ENCODE assay signal across 8 cellular contexts in genomic region chr17:45693792-45694191, GRCh38.
"Had no signal": no experiment of that assay in that cellular context is flagged by ENCODE, and none has a peak within 500 bp of the region (broad histone marks: within the 10 kb centered on the region; RNA-seq: fewer than 3 reads in every experiment).

No MANE protein-coding gene starts in this region.

- FAIRE-seq: G401.6, GM12878, GM12891, GM12892, GM18507, GM19239 had no signal

- DNase-seq: GDM1, GF-D8 had no signal

- ATAC-seq: GM12878 had no signal

- H3K4me3 ChIP-seq: GM12878 had no signal
